12 cellular contexts compared by ENCODE assay signal in genomic region chr11:12285106-12285505, GRCh38.
DNase-seq lines count a peak whose midpoint lies in the region; ATAC-seq and TF ChIP-seq lines count a peak whose summit lies in the region.
"Had no signal": no experiment of that assay in that cellular context is flagged by ENCODE, and none has a peak within 500 bp of the region (broad histone marks: within the 10 kb centered on the region; RNA-seq: fewer than 3 reads in every experiment).

No MANE protein-coding gene starts in this region.

- TF ChIP-seq POLR2A in thyroid gland (IDR thresholded peaks at IDR 0.05), result no peak

- no peak overlapping the region for H2AFZ ChIP-seq in hepatocyte

- no peaks in the 10 kb centered on the region for H4K20me1 ChIP-seq in hepatocyte (ENCODE audit: insufficient read depth, poor library complexity, severe bottlenecking)

- no peaks in the 10 kb centered on the region for H3K9me2 ChIP-seq in hepatocyte (replicated peaks; ENCODE audit: insufficient read depth)

- H3K4me2 ChIP-seq in hepatocyte, result no peak overlapping the region

- H3K4me1 ChIP-seq in right atrium auricular region, result peaks cover 0 to 42% of the 10 kb centered on the region in 2 donors
- peaks cover 2 to 47% (median 24%) of the 10 kb centered on the region in 9 donors for H3K4me1 ChIP-seq in heart right ventricle
- peaks cover 11 to 49% of the 10 kb centered on the region in 2 donors for H3K4me1 ChIP-seq in ascending aorta
- peaks cover 28% of the 10 kb centered on the region for H3K4me1 ChIP-seq in hepatocyte (ENCODE audit: insufficient read depth)
- H3K4me1 ChIP-seq in thyroid gland, result peaks cover 6 to 18% of the 10 kb centered on the region in 2 donors
- no peaks in the 10 kb centered on the region for H3K4me1 ChIP-seq in aorta (ENCODE audit: control insufficient read depth in 1 of 2, insufficient read depth in 2 of 2, low read length in 2 of 2)

- H3K36me3 ChIP-seq in right atrium auricular region (no peaks in the 10 kb centered on the region), heart right ventricle (no peaks in the 10 kb centered on the region), ascending aorta (no peaks in the 10 kb centered on the region), hepatocyte (replicated peaks; ENCODE audit: insufficient read depth, low read depth) (no peaks in the 10 kb centered on the region), thyroid gland (no peaks in the 10 kb centered on the region), aorta (ENCODE audit: control insufficient read depth in 1 of 2, insufficient read depth in 2 of 2, low read length in 1 of 2) (no peaks in the 10 kb centered on the region)

- H3K27ac ChIP-seq in right atrium auricular region (no peak overlapping the region), heart right ventricle (peak overlapping the region in 1 of 10 donors; percentile 47), ascending aorta (peak overlapping the region; percentile 92 to 93), hepatocyte (peak overlapping the region; percentile 56), thyroid gland (no peak overlapping the region), aorta (ENCODE audit: low read depth in 1 of 2, low read length in 2 of 2) (no peak overlapping the region)
- H3K27ac ChIP-seq: C4-2B had no signal

- ATAC-seq in heart right ventricle (no peak), aorta (ENCODE audit: low FRiP score) (no peak)
- ATAC-seq: sciatic nerve had no signal

- no peaks in the 10 kb centered on the region for H3K79me2 ChIP-seq in hepatocyte

- 83 to 91% methylated on average over 4 of the region's 4 CpGs for WGBS in heart right ventricle, 2 donors
- 67% methylated on average over 4 of the region's 4 CpGs for WGBS in hepatocyte (ENCODE audit: low lambda C conversion rate, missing lambda C conversion rate)
- 83 to 88% methylated on average over 4 of the region's 4 CpGs for WGBS in thyroid gland, 2 donors
- WGBS in aorta, 2 donors, result 50 to 72% methylated on average over 4 of the region's 4 CpGs

- H3K4me3 ChIP-seq in right atrium auricular region, result no peak overlapping the region
- no peak overlapping the region for H3K4me3 ChIP-seq in heart right ventricle
- H3K4me3 ChIP-seq in ascending aorta, result no peak overlapping the region
- no peak overlapping the region for H3K4me3 ChIP-seq in hepatocyte
- no peak overlapping the region for H3K4me3 ChIP-seq in thyroid gland (replicated peaks in 1 of 3)
- H3K4me3 ChIP-seq in aorta (ENCODE audit: low read length in 2 of 2), result no peak overlapping the region

- intact Hi-C loops in heart right ventricle (cut with DNase I) (loop anchor here in 5 of 10 donors (5.0 to 10.0 kb wide), 5 partner anchors 330 to 607 kb away; no protein-coding TSS in a partner anchor), ascending aorta (cut with DNase I) (loop anchor here (5.0 to 10.0 kb wide), 3 partner anchors 310 to 1353 kb away; no protein-coding TSS in a partner anchor), thyroid gland (cut with DNase I) (loop anchor here (10.0 kb wide), 1 partner anchor 360 kb away; no protein-coding TSS in a partner anchor), aorta (cut with DNase I) (loop anchor here in 1 of 2 donors (10.0 kb wide), 1 partner anchor 480 kb away; no protein-coding TSS in a partner anchor)

- H3K9me3 ChIP-seq in right atrium auricular region (no peaks in the 10 kb centered on the region), heart right ventricle (no peaks in the 10 kb centered on the region), ascending aorta (no peaks in the 10 kb centered on the region), hepatocyte (ENCODE audit: low read depth) (no peaks in the 10 kb centered on the region), thyroid gland (no peaks in the 10 kb centered on the region), aorta (ENCODE audit: control insufficient read depth, low read length) (no peaks in the 10 kb centered on the region)

- H3K27me3 ChIP-seq in right atrium auricular region, result no peaks in the 10 kb centered on the region
- H3K27me3 ChIP-seq in heart right ventricle, result no peaks in the 10 kb centered on the region
- H3K27me3 ChIP-seq in ascending aorta, result no peaks in the 10 kb centered on the region
- H3K27me3 ChIP-seq in hepatocyte, result no peaks in the 10 kb centered on the region
- no peaks in the 10 kb centered on the region for H3K27me3 ChIP-seq in thyroid gland
- no peaks in the 10 kb centered on the region for H3K27me3 ChIP-seq in aorta (ENCODE audit: control insufficient read depth in 1 of 2, insufficient read depth in 2 of 2, low read length in 1 of 2)

- TF ChIP-seq CTCF in right atrium auricular region (IDR thresholded peaks at IDR 0.05), result no peak
- no peak for TF ChIP-seq CTCF in heart right ventricle (IDR thresholded peaks at IDR 0.05)
- TF ChIP-seq CTCF in ascending aorta (IDR thresholded peaks at IDR 0.05), result no peak
- no peak for TF ChIP-seq CTCF in hepatocyte (IDR thresholded peaks at IDR 0.05; ENCODE audit: poor library complexity)
- TF ChIP-seq CTCF in thyroid gland (IDR thresholded peaks at IDR 0.05), result no peak

- peak; percentile 53 for DNase-seq in right atrium auricular region (ENCODE audit: low spot score)
- DNase-seq in heart right ventricle, result no peak
- DNase-seq in ascending aorta (ENCODE audit: low spot score in 2 of 2), result peak in 1 of 2 donors; percentile 53
- no peak for DNase-seq in hepatocyte (ENCODE audit: low spot score)
- no peak for DNase-seq in NCI-H187 treated with DMSO at 0.1 percent for 48 hours (lab: John Stamatoyannopoulos, UW)
- no peak for DNase-seq in thyroid gland
- DNase-seq in NCI-H1694 (lab: John Stamatoyannopoulos, UW), result no peak
- DNase-seq in aorta, result no peak
- DNase-seq: activated CD4-positive, alpha-beta T cell treated with anti-CD3 and anti-CD28 coated beads, Interleukin-2, amount 50 U/mL, for 1 hour; Right ventricle myocardium superior had no signal

Comparison
In these comparisons a context has a peak if more than half of its experiments do, and no peak if none do; other contexts are left out.
1. H3K27ac ChIP-seq: peak in ascending aorta (2 of 2) and hepatocyte (single experiment); none in right atrium auricular region (0 of 2), thyroid gland (0 of 3) and aorta (0 of 2).